8 cellular contexts compared by ENCODE assay signal in genomic region chr5:138339464-138339863, GRCh38. TPM values are rescaled to one million over a fixed set of nuclear protein-coding genes. Genes with fewer than 3 reads are reported as not detected.
A peak's percentile ranks its signal among the peaks of the same experiment; 100 is the strongest.
DNase-seq lines count a peak whose midpoint lies in the region; ATAC-seq and TF ChIP-seq lines count a peak whose summit lies in the region.

No MANE protein-coding gene starts in this region.

- no peaks in the 10 kb centered on the region for H3K9me3 ChIP-seq in RWPE2 (ENCODE audit: severe bottlenecking)
- no peaks in the 10 kb centered on the region for H3K9me3 ChIP-seq in esophagus (ENCODE audit: control insufficient read depth in 2 of 2, insufficient read depth in 1 of 2, low read depth in 1 of 2, low read length in 1 of 2)

- H3K27ac ChIP-seq in RWPE2 (ENCODE audit: poor library complexity, severe bottlenecking) (peak overlapping the region; percentile 43), esophagus (ENCODE audit: low read depth in 2 of 2, low read length in 1 of 2) (peak overlapping the region in 1 of 2 donors; percentile 98), rectal smooth muscle tissue (ENCODE audit: low read depth, low read length) (peak overlapping the region; percentile 60)

- H3K9ac ChIP-seq in rectal smooth muscle tissue (ENCODE audit: low read length): peak overlapping the region; percentile 39

- H3K4me1 ChIP-seq in RWPE2 (ENCODE audit: insufficient read depth, poor library complexity, severe bottlenecking) (no peaks in the 10 kb centered on the region), esophagus (ENCODE audit: control insufficient read depth in 2 of 2, insufficient read depth in 2 of 2, low read length in 1 of 2) (peaks cover 0 to 6% of the 10 kb centered on the region in 2 donors), rectal smooth muscle tissue (ENCODE audit: control insufficient read depth, insufficient read depth, low read length) (peaks cover 12% of the 10 kb centered on the region)

- H3K4me3 ChIP-seq in GM12875 (ENCODE audit: low read depth, low read length) (peak overlapping the region; percentile 69), RWPE2 (ENCODE audit: severe bottlenecking) (peak overlapping the region; percentile 52), esophagus (ENCODE audit: low read depth in 1 of 2, low read length in 2 of 2) (peak overlapping the region; percentile 70 to 74), rectal smooth muscle tissue (ENCODE audit: low read length) (peak overlapping the region; percentile 85)

- H3K27me3 ChIP-seq in RWPE2 (ENCODE audit: insufficient read depth, poor library complexity, severe bottlenecking) (no peaks in the 10 kb centered on the region), esophagus (ENCODE audit: control insufficient read depth in 1 of 2, insufficient read depth in 2 of 2, low read length in 2 of 2) (no peaks in the 10 kb centered on the region), rectal smooth muscle tissue (ENCODE audit: control insufficient read depth, insufficient read depth, low read length) (no peaks in the 10 kb centered on the region)

- H3K36me3 ChIP-seq in RWPE2 (ENCODE audit: low read depth) (peaks cover 44% of the 10 kb centered on the region), esophagus (ENCODE audit: control insufficient read depth in 2 of 2, insufficient read depth in 2 of 2, low read length in 1 of 2) (peaks cover 0 to 7% of the 10 kb centered on the region in 2 donors), rectal smooth muscle tissue (ENCODE audit: control insufficient read depth, insufficient read depth, low read length) (peaks cover 12% of the 10 kb centered on the region)

- TF ChIP-seq CTCF in GM12875 (IDR thresholded peaks at IDR 0.05; ENCODE audit: borderline replicate concordance, insufficient read depth, low read depth, low read length) (no peak), RWPE2 (IDR thresholded peaks at IDR 0.05; ENCODE audit: poor library complexity, severe bottlenecking) (no peak)

- 44 to 50% methylated on average over 2 of the region's 2 CpGs for WGBS in esophagus, 2 donors

- no peak for ATAC-seq in RWPE2 (ENCODE audit: low read depth)

- DNase-seq in RWPE2 (ENCODE audit: low spot score): no peak
- no peak for DNase-seq in NCI-H2107 (lab: John Stamatoyannopoulos, UW)
- no peak for DNase-seq in effector CD8-positive, alpha-beta T cell (lab: John Stamatoyannopoulos, UW)
- DNase-seq in H4 (ENCODE audit: low spot score): no peak
- DNase-seq in iPS-NIHi7 (ENCODE audit: extremely low spot score): no peak

RNA-seq across cellular contexts. Expression of gene FAM53C, which starts 1.4 kb away (rescaled TPM):
- polyA plus RNA-seq in esophagus: 1 to 10 TPM; 7.4 to 8.7 TPM
- total RNA-seq in H4 (2014; rRNA removed; shearing (Covaris generic)): 24.8 and 25.8 TPM in 2 replicates

RNA-seq across cellular contexts. Expression of gene CDC25C, which starts 7.9 kb away (rescaled TPM):
- polyA plus RNA-seq in esophagus: 1 to 10 TPM; 1.0 to 1.6 TPM
- 21.6 and 25.1 TPM in 2 replicates for total RNA-seq in H4 (2014; rRNA removed; shearing (Covaris generic))

RNA-seq across cellular contexts. Expression of gene KDM3B, which starts 13.0 kb away (rescaled TPM):
- 10 to 100 TPM; 18.7 to 20.7 TPM for polyA plus RNA-seq in esophagus
- 49.0 and 53.1 TPM in 2 replicates for total RNA-seq in H4 (2014; rRNA removed; shearing (Covaris generic))
